ENCODE assay signal across 10 cellular contexts in genomic region chr10:79142064-79142491, GRCh38.
DNase-seq lines count a peak whose midpoint lies in the region; TF ChIP-seq lines count a peak whose summit lies in the region.
"Had no signal": no experiment of that assay in that cellular context is flagged by ENCODE, and none has a peak within 500 bp of the region (broad histone marks: within the 10 kb centered on the region; RNA-seq: fewer than 3 reads in every experiment).

No MANE protein-coding gene starts in this region.

- H3K36me3 ChIP-seq in breast epithelium (no peaks in the 10 kb centered on the region), mesodermal cell (ENCODE audit: control insufficient read depth, insufficient read depth, low read length) (peaks cover 59% of the 10 kb centered on the region), urinary bladder (ENCODE audit: insufficient read depth) (no peaks in the 10 kb centered on the region)

- TF ChIP-seq POLR2A in breast epithelium (IDR thresholded peaks at IDR 0.05), result no peak

- H3K4me1 ChIP-seq in breast epithelium (peaks cover 8 to 34% of the 10 kb centered on the region in 2 donors), mesodermal cell (ENCODE audit: control insufficient read depth, insufficient read depth, low read length, poor library complexity, severe bottlenecking) (peaks cover 78% of the 10 kb centered on the region), urinary bladder (ENCODE audit: insufficient read depth) (peaks cover 4% of the 10 kb centered on the region)

- POLR2A ChIA-PET in MCF 10A (lab: Yijun Ruan, JAX), result no interaction called here

- CTCF ChIA-PET in MCF 10A (lab: Yijun Ruan, JAX), result interaction anchor here (0.6 to 0.9 kb wide), 2 partner anchors 53 to 75 kb away, joined by 3 to 4 read pairs; no protein-coding TSS in a partner anchor

- TF ChIP-seq CTCF in breast epithelium (IDR thresholded peaks at IDR 0.05), result no peak
- no peak for TF ChIP-seq CTCF in MCF 10A (IDR thresholded peaks at IDR 0.05; ENCODE audit: unreplicated experiment)

- H3K4me1 Mint-ChIP-seq in MCF 10A (ENCODE audit: insufficient read depth, unreplicated experiment), result peaks cover 16% of the 10 kb centered on the region

- no TSS peak for BruUV-seq in MCF 10A (replicated peaks; lab: Mats Ljungman, UMichigan)

- H3K36me3 Mint-ChIP-seq in MCF 10A (ENCODE audit: insufficient read depth, unreplicated experiment), result peaks cover 19% of the 10 kb centered on the region

- H3K9me3 Mint-ChIP-seq in MCF 10A (ENCODE audit: unreplicated experiment), result no peaks in the 10 kb centered on the region

- H3K4me3 Mint-ChIP-seq in MCF 10A (ENCODE audit: unreplicated experiment), result no peak overlapping the region

- H3K27me3 ChIP-seq in breast epithelium, result no peaks in the 10 kb centered on the region

- no peak overlapping the region for H3K27ac Mint-ChIP-seq in MCF 10A (ENCODE audit: low read depth, unreplicated experiment)

- H3K27ac ChIP-seq in breast epithelium, result peak overlapping the region; percentile 92 to 98
- peak overlapping the region; percentile 62 for H3K27ac ChIP-seq in mesodermal cell (ENCODE audit: low read depth, low read length, severe bottlenecking)
- H3K27ac ChIP-seq in urinary bladder (ENCODE audit: low read depth), result peak overlapping the region; percentile 46
- H3K27ac ChIP-seq: C4-2B had no signal

- no peaks in the 10 kb centered on the region for H3K27me3 Mint-ChIP-seq in MCF 10A (ENCODE audit: insufficient read depth, unreplicated experiment)

- no peak for DNase-seq in breast epithelium (ENCODE audit: low spot score in 2 of 2)
- no peak for DNase-seq in MCF 10A (ENCODE audit: unreplicated experiment)
- peak; percentile 67 for DNase-seq in astrocyte of the hippocampus (ENCODE audit: low read depth, low spot score)
- no peak for DNase-seq in iPS-NIHi7 (ENCODE audit: extremely low spot score)
- no peak for DNase-seq in NCI-H2171 treated with DMSO at 0.1 percent for 48 hours (lab: John Stamatoyannopoulos, UW)
- DNase-seq in central memory CD4-positive, alpha-beta T cell, result no peak
- DNase-seq: activated CD8-positive, alpha-beta memory T cell treated with anti-CD3 and anti-CD28 coated beads, Interleukin-2, amount 50 U/mL, for 4 hours had no signal

- 85 to 92% methylated on average over 9 to 10 of the region's 10 CpGs for WGBS in mesodermal cell (ENCODE audit: insufficient coverage in 2 of 2), 2 experiments
- WGBS in urinary bladder, result 46% methylated on average over 10 of the region's 10 CpGs

- no peak overlapping the region for H3K4me3 ChIP-seq in breast epithelium
- no peak overlapping the region for H3K4me3 ChIP-seq in mesodermal cell (ENCODE audit: extremely low read depth, insufficient read depth, low read length, poor library complexity, severe bottlenecking)
- H3K4me3 ChIP-seq in urinary bladder (ENCODE audit: low read depth, low read length), result no peak overlapping the region

- intact Hi-C loops in breast epithelium (cut with DNase I; ENCODE audit: low total_unique reads), result no loop called here
- intact Hi-C loops in MCF 10A (cut with micrococcal nuclease), result no loop called here

- H3K9me3 ChIP-seq in breast epithelium (no peaks in the 10 kb centered on the region), mesodermal cell (ENCODE audit: control insufficient read depth, low read length) (no peaks in the 10 kb centered on the region)
